In genomic region chr7:116210345-116211005, GRCh38 we compare ENCODE assay signal across 8 cellular contexts. TPM values are rescaled to one million over a fixed set of nuclear protein-coding genes. Genes with fewer than 3 reads are reported as not detected.
DNase-seq lines count a peak whose midpoint lies in the region; ATAC-seq, FAIRE-seq and TF ChIP-seq lines count a peak whose summit lies in the region.

A gene with protein sequence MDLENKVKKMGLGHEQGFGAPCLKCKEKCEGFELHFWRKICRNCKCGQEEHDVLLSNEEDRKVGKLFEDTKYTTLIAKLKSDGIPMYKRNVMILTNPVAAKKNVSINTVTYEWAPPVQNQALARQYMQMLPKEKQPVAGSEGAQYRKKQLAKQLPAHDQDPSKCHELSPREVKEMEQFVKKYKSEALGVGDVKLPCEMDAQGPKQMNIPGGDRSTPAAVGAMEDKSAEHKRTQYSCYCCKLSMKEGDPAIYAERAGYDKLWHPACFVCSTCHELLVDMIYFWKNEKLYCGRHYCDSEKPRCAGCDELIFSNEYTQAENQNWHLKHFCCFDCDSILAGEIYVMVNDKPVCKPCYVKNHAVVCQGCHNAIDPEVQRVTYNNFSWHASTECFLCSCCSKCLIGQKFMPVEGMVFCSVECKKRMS (plus strand): TSS chr7:116210539. CDS start chr7:116210708, 169 bp downstream.

- H3K9ac ChIP-seq in KMS-11 (peak within 1 kb of the TSS; percentile 81), astrocyte (ENCODE audit: low read length) (peak within 1 kb of the TSS; percentile 98)

- H3K4me3 Mint-ChIP-seq in astrocyte (ENCODE audit: unreplicated experiment), result peak within 1 kb of the TSS; percentile 92

- peaks cover 42% of the 10 kb centered on the region for H3K79me2 ChIP-seq in KMS-11 (ENCODE audit: insufficient read depth, low read depth)
- H3K79me2 ChIP-seq in astrocyte (ENCODE audit: insufficient read depth, low read length), result peaks cover 47% of the 10 kb centered on the region

- no peaks in the 10 kb centered on the region for H3K36me3 Mint-ChIP-seq in astrocyte (ENCODE audit: low read depth, unreplicated experiment)

- FAIRE-seq in astrocyte (lab: Jason Lieb, UNC), result no peak

- peak within 1 kb of the TSS; percentile 77 for H3K27ac ChIP-seq in KMS-11
- peak within 1 kb of the TSS; percentile 97 for H3K27ac ChIP-seq in astrocyte (ENCODE audit: low read depth, low read length)

- no peaks in the 10 kb centered on the region for H3K9me3 Mint-ChIP-seq in astrocyte (ENCODE audit: unreplicated experiment)

- peaks cover 11% of the 10 kb centered on the region for H3K4me1 Mint-ChIP-seq in astrocyte (ENCODE audit: low read depth, unreplicated experiment)

- H3K36me3 ChIP-seq in KMS-11 (ENCODE audit: insufficient read depth) (no peaks in the 10 kb centered on the region), astrocyte (ENCODE audit: insufficient read depth, low read length) (no peaks in the 10 kb centered on the region)

- H3K27ac Mint-ChIP-seq in astrocyte (ENCODE audit: unreplicated experiment), result peak within 1 kb of the TSS; percentile 96

- H3K27me3 ChIP-seq in KMS-11 (ENCODE audit: insufficient read depth, low read depth) (no peaks in the 10 kb centered on the region), astrocyte (ENCODE audit: insufficient read depth, low read length) (no peaks in the 10 kb centered on the region)

- H3K4me1 ChIP-seq in KMS-11 (ENCODE audit: low read depth, poor library complexity, severe bottlenecking), result peaks cover 44% of the 10 kb centered on the region
- H3K4me1 ChIP-seq in astrocyte (ENCODE audit: insufficient read depth, low read length), result peaks cover 23% of the 10 kb centered on the region

- peaks cover 3% of the 10 kb centered on the region; the same call in 1 of the 2 replicates for H4K20me1 ChIP-seq in KMS-11 (ENCODE audit: insufficient read depth)
- peaks cover 12% of the 10 kb centered on the region for H4K20me1 ChIP-seq in astrocyte (ENCODE audit: insufficient read depth, low read length)

- peak within 1 kb of the TSS; percentile 67 for H3K4me2 ChIP-seq in KMS-11
- H3K4me2 ChIP-seq in astrocyte (ENCODE audit: low read length), result peak within 1 kb of the TSS; percentile 85

- TF ChIP-seq CTCF in KMS-11 (conservative IDR thresholded peaks at IDR 0.05; ENCODE audit: low read depth, low read length) (no peak), astrocyte (IDR thresholded peaks at IDR 0.05; ENCODE audit: insufficient read depth, low read depth, low read length) (no peak)

- H3K4me3 ChIP-seq in KMS-11 (IDR thresholded peaks at IDR 0.05; ENCODE audit: insufficient read depth, low read depth, low read length) (no peak within 1 kb of the TSS), astrocyte (ENCODE audit: insufficient read depth, low read depth, low read length) (peak within 1 kb of the TSS; percentile 83), iPS-18c (ENCODE audit: insufficient read depth, low read depth, low read length) (peak within 1 kb of the TSS; percentile 82)

- H3K9me3 ChIP-seq in astrocyte (ENCODE audit: insufficient read depth, low read depth, low read length), result no peaks in the 10 kb centered on the region
- no peaks in the 10 kb centered on the region for H3K9me3 ChIP-seq in iPS-18c (ENCODE audit: control insufficient read depth, insufficient read depth, low read length)

- no peaks in the 10 kb centered on the region for H3K27me3 Mint-ChIP-seq in astrocyte (ENCODE audit: low read depth, unreplicated experiment)

- ATAC-seq in GM21619 (IDR thresholded peaks at IDR 0.05; ENCODE audit: unreplicated experiment), result peak; percentile 76

- peak; percentile 55 for DNase-seq in EL
- DNase-seq in astrocyte (ENCODE audit: low read depth), result no peak
- peak; percentile 67 for DNase-seq in stimulated activated CD4-positive, alpha-beta T cell treated with anti-CD3 and anti-CD28 coated beads, Interleukin-12 subunit alpha, Interleukin-12 subunit beta, amount 100 ng/mL, for 4 hours
- DNase-seq in Ammon's horn (ENCODE audit: low spot score), result no peak

- intact Hi-C loops in T-helper 2 cell treated with Interferon-gamma antibody and Interleukin-4, amounts not matched to agents 100 ng/mL and 5 ng/mL, for 36 hours (cut with micrococcal nuclease), result loop anchor here (1.0 to 10.0 kb wide), 7 partner anchors 9 to 1972 kb away; partner anchors contain the start of genes CAPZA2, LSM8 and MDFIC

- H2AFZ ChIP-seq in KMS-11 (ENCODE audit: low read depth), result peak within 1 kb of the TSS; percentile 93
- no peak within 1 kb of the TSS for H2AFZ ChIP-seq in astrocyte (ENCODE audit: low read depth, low read length)

RNA-seq across cellular contexts. Expression of the gene that starts here (rescaled TPM):
- 134 and 144 TPM in 2 replicates for total RNA-seq in T-helper 2 cell treated with Interferon-gamma antibody and Interleukin-4, amounts not matched to agents 100 ng/mL and 5 ng/mL, for 36 hours
- total RNA-seq in astrocyte, result 179 and 184 TPM in 2 replicates

Comparison
In these comparisons a context has a peak if more than half of its experiments do, and no peak if none do; other contexts are left out.
1. DNase-seq: peak in EL (single experiment) and stimulated activated CD4-positive, alpha-beta T cell treated with anti-CD3 and anti-CD28 coated beads, Interleukin-12 subunit alpha, Interleukin-12 subunit beta, amount 100 ng/mL, for 4 hours (single experiment); none in astrocyte (single experiment) and Ammon's horn (single experiment).